In the genomic region with DNA sequence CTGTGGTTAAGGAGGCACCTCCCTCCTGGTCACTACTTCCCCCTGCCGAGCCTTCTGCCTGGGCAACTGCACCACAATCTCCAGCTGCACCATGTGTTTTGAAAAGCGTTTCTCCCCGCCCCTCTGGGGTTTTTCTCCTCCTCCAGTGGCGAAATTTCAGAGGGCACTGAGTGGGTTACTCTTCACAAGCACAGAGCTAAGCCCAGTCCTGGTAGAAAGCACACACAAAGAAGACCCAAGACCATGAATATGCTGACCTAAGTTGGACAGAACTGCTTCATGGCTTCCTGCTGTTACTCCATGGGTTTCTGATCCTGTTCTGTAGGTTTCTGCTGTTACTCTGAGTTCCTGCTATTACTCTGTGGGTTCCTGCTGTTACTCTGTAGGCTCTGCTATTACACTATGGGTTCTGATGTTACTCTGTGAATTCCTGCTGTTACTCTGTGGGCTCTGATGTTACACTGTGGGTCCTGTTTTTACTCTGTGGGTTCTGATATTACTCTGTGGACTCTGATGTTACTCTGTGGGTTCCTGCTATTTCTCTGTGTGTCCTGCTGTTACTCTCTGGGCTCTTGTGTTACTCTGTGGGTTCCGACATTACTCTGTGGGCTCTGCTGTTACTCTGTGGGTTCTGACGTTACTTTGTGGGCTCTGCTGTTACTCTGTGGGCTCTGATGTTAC, we compare ENCODE assay signal across 8 cellular contexts.
DNase-seq lines count a peak whose midpoint lies in the region; ATAC-seq lines count a peak whose summit lies in the region.

No MANE protein-coding gene starts in this region.

- intact Hi-C loops in sciatic nerve (cut with DNase I), result no loop called here

- ATAC-seq in esophagus mucosa (peak; percentile 26), sciatic nerve (peak; percentile 61), HG03442 (IDR thresholded peaks at IDR 0.05; ENCODE audit: unreplicated experiment) (no peak), HG02885 (IDR thresholded peaks at IDR 0.05; ENCODE audit: poor library complexity, unreplicated experiment) (no peak)

- peak in 2 of 3 donors; percentile 8 to 11 for DNase-seq in stimulated activated CD4-positive, alpha-beta T cell treated with anti-CD3 and anti-CD28 coated beads, Interleukin-12 subunit alpha, Interleukin-12 subunit beta, amount 100 ng/mL, for 48 hours (ENCODE audit: low read depth in 2 of 3, low spot score in 1 of 3)
- DNase-seq in stimulated activated CD4-positive, alpha-beta T cell treated with anti-CD3 and anti-CD28 coated beads, Interleukin-12 subunit alpha, Interleukin-12 subunit beta, amount 100 ng/mL, for 4 hours, result no peak
- DNase-seq in OCI-M1 (lab: John Stamatoyannopoulos, UW) (peak; percentile 90), sciatic nerve (ENCODE audit: low spot score) (no peak), H7 (no peak)

- no peaks in the 10 kb centered on the region for H3K36me3 ChIP-seq in H7 (replicated peaks; ENCODE audit: control insufficient read depth, insufficient read depth, low read length)

- no peaks in the 10 kb centered on the region; the same call in 1 of the 2 replicates for H3K27me3 ChIP-seq in H7 (ENCODE audit: control insufficient read depth, insufficient read depth, low read length)

- H3K4me3 ChIP-seq in H7 (ENCODE audit: insufficient read depth, low read depth, low read length), result no peak overlapping the region

Comparison
In these comparisons a context has a peak if more than half of its experiments do, and no peak if none do; other contexts are left out.
1. DNase-seq: peak in stimulated activated CD4-positive, alpha-beta T cell treated with anti-CD3 and anti-CD28 coated beads, Interleukin-12 subunit alpha, Interleukin-12 subunit beta, amount 100 ng/mL, for 48 hours (2 of 3) and OCI-M1 (single experiment); none in stimulated activated CD4-positive, alpha-beta T cell treated with anti-CD3 and anti-CD28 coated beads, Interleukin-12 subunit alpha, Interleukin-12 subunit beta, amount 100 ng/mL, for 4 hours (single experiment), sciatic nerve (single experiment) and H7 (single experiment).
2. ATAC-seq: peak in esophagus mucosa (single experiment) and sciatic nerve (single experiment); none in HG03442 (single experiment) and HG02885 (single experiment).